In the genomic region with DNA sequence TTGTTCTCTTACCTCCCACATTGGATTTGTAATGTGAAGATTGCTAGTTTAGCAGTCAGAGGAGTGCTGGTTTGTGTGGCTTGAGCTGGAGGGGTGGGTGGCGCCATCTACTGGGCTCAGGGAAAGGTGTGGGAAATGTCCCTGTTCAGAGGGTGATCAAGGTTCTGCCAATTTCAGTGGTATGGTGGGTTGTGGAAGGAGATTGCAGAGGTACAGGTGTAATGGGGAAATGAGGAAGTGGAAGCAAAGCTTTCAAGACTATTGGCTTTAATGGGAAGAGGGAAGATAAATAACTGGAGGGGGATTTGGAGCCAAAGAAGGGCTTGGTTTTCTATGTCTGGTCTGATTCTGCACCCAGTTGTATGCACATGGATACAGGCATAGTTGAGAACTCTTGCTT, we compare ENCODE assay signal across 1 cellular context.
TF ChIP-seq lines count a peak whose summit lies in the region.

No MANE protein-coding gene starts in this region.

TF ChIP-seq in H1, 55 proteins besides CTCF, POLR2A, EP300 and RAD21:
- TF ChIP-seq KDM1A (IDR thresholded peaks at IDR 0.05; ENCODE audit: borderline replicate concordance, low read length) (no peak), CEBPB (IDR thresholded peaks at IDR 0.05; ENCODE audit: low read depth, low read length) (no peak), SIX5 (IDR thresholded peaks at IDR 0.05; ENCODE audit: low read depth, low read length) (no peak), TAF7 (optimal IDR thresholded peaks at IDR 0.05; ENCODE audit: borderline replicate concordance, low read depth, low read length) (no peak), BACH1 (IDR thresholded peaks at IDR 0.05; ENCODE audit: low read length) (no peak), BCL11A (IDR thresholded peaks at IDR 0.05; ENCODE audit: low read depth in 2 of 2, low read length in 2 of 2) (no peak), EGR1 (IDR thresholded peaks at IDR 0.05; ENCODE audit: borderline replicate concordance, low read depth, low read length) (no peak), KDM4A (IDR thresholded peaks at IDR 0.05; ENCODE audit: low read depth, low read length, severe bottlenecking) (no peak), ZNF274 (IDR thresholded peaks at IDR 0.05; ENCODE audit: borderline replicate concordance, extremely low read depth, low read length) (no peak)
- TF ChIP-seq, protein P1, sequence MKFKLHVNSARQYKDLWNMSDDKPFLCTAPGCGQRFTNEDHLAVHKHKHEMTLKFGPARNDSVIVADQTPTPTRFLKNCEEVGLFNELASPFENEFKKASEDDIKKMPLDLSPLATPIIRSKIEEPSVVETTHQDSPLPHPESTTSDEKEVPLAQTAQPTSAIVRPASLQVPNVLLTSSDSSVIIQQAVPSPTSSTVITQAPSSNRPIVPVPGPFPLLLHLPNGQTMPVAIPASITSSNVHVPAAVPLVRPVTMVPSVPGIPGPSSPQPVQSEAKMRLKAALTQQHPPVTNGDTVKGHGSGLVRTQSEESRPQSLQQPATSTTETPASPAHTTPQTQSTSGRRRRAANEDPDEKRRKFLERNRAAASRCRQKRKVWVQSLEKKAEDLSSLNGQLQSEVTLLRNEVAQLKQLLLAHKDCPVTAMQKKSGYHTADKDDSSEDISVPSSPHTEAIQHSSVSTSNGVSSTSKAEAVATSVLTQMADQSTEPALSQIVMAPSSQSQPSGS (IDR thresholded peaks at IDR 0.05; ENCODE audit: low read length): no peak
- TF ChIP-seq, protein P2, sequence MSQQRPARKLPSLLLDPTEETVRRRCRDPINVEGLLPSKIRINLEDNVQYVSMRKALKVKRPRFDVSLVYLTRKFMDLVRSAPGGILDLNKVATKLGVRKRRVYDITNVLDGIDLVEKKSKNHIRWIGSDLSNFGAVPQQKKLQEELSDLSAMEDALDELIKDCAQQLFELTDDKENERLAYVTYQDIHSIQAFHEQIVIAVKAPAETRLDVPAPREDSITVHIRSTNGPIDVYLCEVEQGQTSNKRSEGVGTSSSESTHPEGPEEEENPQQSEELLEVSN (IDR thresholded peaks at IDR 0.05): no peak
TF ChIP-seq in H1: peak in this region for 0.
